In genomic region chr2:98480598-98480997, GRCh38 we compare ENCODE assay signal across 12 cellular contexts. TPM values are rescaled to one million over a fixed set of nuclear protein-coding genes. Genes with fewer than 3 reads are reported as not detected.
A peak's percentile ranks its signal among the peaks of the same experiment; 100 is the strongest.
DNase-seq lines count a peak whose midpoint lies in the region; ATAC-seq lines count a peak whose summit lies in the region.
"Had no signal": no experiment of that assay in that cellular context is flagged by ENCODE, and none has a peak within 500 bp of the region (broad histone marks: within the 10 kb centered on the region; RNA-seq: fewer than 3 reads in every experiment).

No MANE protein-coding gene starts in this region.

- POLR2A ChIA-PET in activated CD8-positive, alpha-beta T cell treated with anti-CD3 and anti-CD28 coated beads, Interleukin-2, amount 10 ng/mL, durations not matched to agents 7 days and 5 days (lab: Charles Lee): interaction anchor here (0.8 to 3.7 kb wide), 3 partner anchors 10 to 34 kb away, joined by 3 to 31 read pairs (median 15); no protein-coding TSS in a partner anchor
- POLR2A ChIA-PET in naive thymus-derived CD4-positive, alpha-beta T cell (lab: Charles Lee): interaction anchor here (0.8 to 10.8 kb wide), 5 partner anchors 11 to 34 kb away, joined by 3 to 99 read pairs (median 10); no protein-coding TSS in a partner anchor

- no peaks in the 10 kb centered on the region for H3K27me3 ChIP-seq in naive thymus-derived CD4-positive, alpha-beta T cell (ENCODE audit: control insufficient read depth in 2 of 2, insufficient read depth in 2 of 2, low read length in 2 of 2)

- no peaks in the 10 kb centered on the region for H3K9me3 ChIP-seq in naive thymus-derived CD4-positive, alpha-beta T cell (ENCODE audit: control insufficient read depth in 2 of 3, low read length in 3 of 3)

- no peak for DNase-seq in activated CD4-positive, alpha-beta T cell treated with anti-CD3 and anti-CD28 coated beads, Interleukin-2, amount 10 ng/mL, durations not matched to agents 24 days and 14 days
- no peak for DNase-seq in activated CD4-positive, alpha-beta T cell treated with anti-CD3 and anti-CD28 coated beads for 4 hours
- DNase-seq in D341Med (ENCODE audit: low spot score) (peak; percentile 41), mucosa of gallbladder (ENCODE audit: low spot score) (no peak), GF-D8 (lab: John Stamatoyannopoulos, UW) (no peak)
- no peak for DNase-seq in activated CD8-positive, alpha-beta T cell treated with anti-CD3 and anti-CD28 coated beads, Interleukin-2, amount 10 ng/mL, durations not matched to agents 7 days and 5 days
- DNase-seq in naive thymus-derived CD4-positive, alpha-beta T cell: no peak
- DNase-seq: activated CD4-positive, CD25-positive, alpha-beta regulatory T cell treated with anti-CD3 and anti-CD28 coated beads, Interleukin-2, amount 50 U/mL, for 72 hours; effector CD8-positive, alpha-beta T cell had no signal

- peak overlapping the region; percentile 88 for H3K27ac Mint-ChIP-seq in activated CD4-positive, alpha-beta T cell treated with anti-CD3 and anti-CD28 coated beads, Interleukin-2, amount 10 ng/mL, durations not matched to agents 24 days and 14 days
- H3K27ac Mint-ChIP-seq in activated CD8-positive, alpha-beta T cell treated with anti-CD3 and anti-CD28 coated beads, Interleukin-2, amount 10 ng/mL, durations not matched to agents 7 days and 5 days: peak overlapping the region; percentile 93
- peak overlapping the region; percentile 81 to 95 (median 91) for H3K27ac Mint-ChIP-seq in naive thymus-derived CD4-positive, alpha-beta T cell

- H3K9me3 Mint-ChIP-seq in activated CD4-positive, alpha-beta T cell treated with anti-CD3 and anti-CD28 coated beads, Interleukin-2, amount 10 ng/mL, durations not matched to agents 24 days and 14 days: no peaks in the 10 kb centered on the region
- no peaks in the 10 kb centered on the region for H3K9me3 Mint-ChIP-seq in activated CD8-positive, alpha-beta T cell treated with anti-CD3 and anti-CD28 coated beads, Interleukin-2, amount 10 ng/mL, durations not matched to agents 7 days and 5 days (ENCODE audit: insufficient read depth)
- no peaks in the 10 kb centered on the region for H3K9me3 Mint-ChIP-seq in naive thymus-derived CD4-positive, alpha-beta T cell
- H3K9me3 Mint-ChIP-seq: stimulated activated naive CD8-positive, alpha-beta T cell treated with anti-CD3 and anti-CD28 coated beads, Interleukin-15, Interleukin-2, amounts not matched to agents 100 ng/mL and 50 ng/mL, for 24 hours had no signal

- no peaks in the 10 kb centered on the region for H3K27me3 Mint-ChIP-seq in activated CD4-positive, alpha-beta T cell treated with anti-CD3 and anti-CD28 coated beads, Interleukin-2, amount 10 ng/mL, durations not matched to agents 24 days and 14 days
- no peaks in the 10 kb centered on the region for H3K27me3 Mint-ChIP-seq in activated CD8-positive, alpha-beta T cell treated with anti-CD3 and anti-CD28 coated beads, Interleukin-2, amount 10 ng/mL, durations not matched to agents 7 days and 5 days (ENCODE audit: low read depth)
- no peaks in the 10 kb centered on the region for H3K27me3 Mint-ChIP-seq in naive thymus-derived CD4-positive, alpha-beta T cell
- H3K27me3 Mint-ChIP-seq: stimulated activated naive CD8-positive, alpha-beta T cell treated with anti-CD3 and anti-CD28 coated beads, Interleukin-15, Interleukin-2, amounts not matched to agents 100 ng/mL and 50 ng/mL, for 24 hours had no signal

- H3K4me1 Mint-ChIP-seq in activated CD4-positive, alpha-beta T cell treated with anti-CD3 and anti-CD28 coated beads, Interleukin-2, amount 10 ng/mL, durations not matched to agents 24 days and 14 days: peaks cover 97% of the 10 kb centered on the region
- peaks cover 100% of the 10 kb centered on the region for H3K4me1 Mint-ChIP-seq in activated CD8-positive, alpha-beta T cell treated with anti-CD3 and anti-CD28 coated beads, Interleukin-2, amount 10 ng/mL, durations not matched to agents 7 days and 5 days (ENCODE audit: low read depth)
- peaks cover 79 to 100% (median 98%) of the 10 kb centered on the region in 7 donors for H3K4me1 Mint-ChIP-seq in naive thymus-derived CD4-positive, alpha-beta T cell

- H3K36me3 ChIP-seq in naive thymus-derived CD4-positive, alpha-beta T cell (ENCODE audit: control insufficient read depth in 2 of 3, insufficient read depth in 3 of 3, low read length in 3 of 3): peaks cover 0 to 5% (median 0%) of the 10 kb centered on the region in 3 experiments

- H3K36me3 Mint-ChIP-seq in activated CD4-positive, alpha-beta T cell treated with anti-CD3 and anti-CD28 coated beads, Interleukin-2, amount 10 ng/mL, durations not matched to agents 24 days and 14 days (ENCODE audit: low read depth): peaks cover 12% of the 10 kb centered on the region
- H3K36me3 Mint-ChIP-seq in activated CD8-positive, alpha-beta T cell treated with anti-CD3 and anti-CD28 coated beads, Interleukin-2, amount 10 ng/mL, durations not matched to agents 7 days and 5 days (ENCODE audit: low read depth): peaks cover 56% of the 10 kb centered on the region
- peaks cover 0 to 31% (median 4%) of the 10 kb centered on the region in 5 donors for H3K36me3 Mint-ChIP-seq in naive thymus-derived CD4-positive, alpha-beta T cell

- peak overlapping the region; percentile 14 for H3K4me3 Mint-ChIP-seq in activated CD4-positive, alpha-beta T cell treated with anti-CD3 and anti-CD28 coated beads, Interleukin-2, amount 10 ng/mL, durations not matched to agents 24 days and 14 days
- H3K4me3 Mint-ChIP-seq in activated CD8-positive, alpha-beta T cell treated with anti-CD3 and anti-CD28 coated beads, Interleukin-2, amount 10 ng/mL, durations not matched to agents 7 days and 5 days: peak overlapping the region; percentile 64
- peak overlapping the region in 9 of 10 donors; percentile 16 to 82 (median 70) for H3K4me3 Mint-ChIP-seq in naive thymus-derived CD4-positive, alpha-beta T cell

- peaks cover 91 to 97% of the 10 kb centered on the region in 2 donors for H3K4me1 ChIP-seq in naive thymus-derived CD4-positive, alpha-beta T cell (ENCODE audit: control insufficient read depth in 2 of 2, insufficient read depth in 2 of 2, low read length in 2 of 2)

- ATAC-seq in activated CD8-positive, alpha-beta T cell treated with anti-CD3 and anti-CD28 coated beads, Interleukin-2, amount 10 ng/mL, durations not matched to agents 7 days and 5 days: no peak
- ATAC-seq in naive thymus-derived CD4-positive, alpha-beta T cell: no peak
- ATAC-seq in HG02970 (IDR thresholded peaks at IDR 0.05; ENCODE audit: low FRiP score, unreplicated experiment): no peak
- ATAC-seq: K562 had no signal

- intact Hi-C loops in activated CD4-positive, alpha-beta T cell treated with anti-CD3 and anti-CD28 coated beads, Interleukin-2, amount 10 ng/mL, durations not matched to agents 24 days and 14 days (cut with micrococcal nuclease): loop anchor here (2.0 kb wide), 1 partner anchor 42 kb away; no protein-coding TSS in a partner anchor
- intact Hi-C loops in naive thymus-derived CD4-positive, alpha-beta T cell (cut with micrococcal nuclease): loop anchor here (2.0 to 10.0 kb wide), 3 partner anchors 16 to 766 kb away; partner anchors contain the start of gene ZAP70 (in 1 of the 2)

- H3K27ac ChIP-seq in naive thymus-derived CD4-positive, alpha-beta T cell (ENCODE audit: low read depth, low read length): peak overlapping the region; percentile 64

- no peak overlapping the region for H3K4me3 ChIP-seq in naive thymus-derived CD4-positive, alpha-beta T cell (ENCODE audit: low read length)
- H3K4me3 ChIP-seq: K562 had no signal

- CTCF ChIA-PET in activated CD8-positive, alpha-beta T cell treated with anti-CD3 and anti-CD28 coated beads, Interleukin-2, amount 10 ng/mL, durations not matched to agents 7 days and 5 days (lab: Charles Lee): interaction anchor here (1.3 to 3.3 kb wide), 4 partner anchors 10 to 88 kb away, joined by 3 to 53 read pairs (median 6); no protein-coding TSS in a partner anchor
- CTCF ChIA-PET in naive thymus-derived CD4-positive, alpha-beta T cell (lab: Charles Lee): interaction anchor here (1.2 to 1.4 kb wide), 3 partner anchors 16 to 67 kb away, joined by 3 to 8 read pairs (median 4); no protein-coding TSS in a partner anchor

RNA-seq across cellular contexts. Expression of gene INPP4A, which starts 35.9 kb away (rescaled TPM):
- 40.2 and 45.0 TPM in 2 replicates for total RNA-seq in activated CD4-positive, alpha-beta T cell treated with anti-CD3 and anti-CD28 coated beads, Interleukin-2, amount 10 ng/mL, durations not matched to agents 24 days and 14 days
- total RNA-seq in activated CD8-positive, alpha-beta T cell treated with anti-CD3 and anti-CD28 coated beads, Interleukin-2, amount 10 ng/mL, durations not matched to agents 7 days and 5 days: 100 to 1,000 TPM; 152 to 157 TPM
- total RNA-seq in naive thymus-derived CD4-positive, alpha-beta T cell: 100 to 1,000 TPM; 126 to 165 (median 157) TPM
- polyA plus RNA-seq in naive thymus-derived CD4-positive, alpha-beta T cell: 10 to 100 TPM; 51.4 to 75.4 TPM
- 32.7 TPM for total RNA-seq in mucosa of gallbladder

Comparison
In these comparisons a context has a peak if more than half of its experiments do, and no peak if none do; other contexts are left out.
1. H3K4me3 Mint-ChIP-seq: peak in every context shown above with its lines; median percentile 70 in naive thymus-derived CD4-positive, alpha-beta T cell; 64 in activated CD8-positive, alpha-beta T cell treated with anti-CD3 and anti-CD28 coated beads, Interleukin-2, amount 10 ng/mL, durations not matched to agents 7 days and 5 days; 14 in activated CD4-positive, alpha-beta T cell treated with anti-CD3 and anti-CD28 coated beads, Interleukin-2, amount 10 ng/mL, durations not matched to agents 24 days and 14 days.